Comparison of ENCODE assay signal across 1 cellular context in the genomic region with DNA sequence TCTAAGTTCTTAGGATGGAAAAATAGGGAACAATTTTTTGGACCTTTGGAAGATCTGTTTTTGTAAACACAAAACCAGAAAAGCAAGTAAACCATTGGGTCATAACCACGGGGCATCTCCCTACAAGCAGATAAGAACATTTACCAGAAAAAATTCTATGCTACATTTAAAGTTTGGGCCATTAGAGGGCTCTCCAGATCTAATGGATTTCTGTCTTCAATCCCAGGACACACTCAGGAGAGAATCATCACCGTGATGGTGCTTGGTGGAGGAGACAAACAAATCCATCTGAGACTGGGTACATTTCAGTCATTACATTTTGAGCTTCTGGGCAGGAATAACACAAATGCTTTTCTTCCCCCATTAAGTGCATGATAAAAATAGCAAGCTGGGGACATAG.
TF ChIP-seq lines count a peak whose summit lies in the region.

No MANE protein-coding gene starts in this region.

TF ChIP-seq in HCT116, 20 proteins besides CTCF, POLR2A, EP300 and RAD21 (continued from another document):
- no peak for TF ChIP-seq ELF1 (IDR thresholded peaks at IDR 0.05; ENCODE audit: borderline replicate concordance, low read depth)
TF ChIP-seq in HCT116: peak in this region for 0.
